9 cellular contexts compared by ENCODE assay signal in the genomic region with DNA sequence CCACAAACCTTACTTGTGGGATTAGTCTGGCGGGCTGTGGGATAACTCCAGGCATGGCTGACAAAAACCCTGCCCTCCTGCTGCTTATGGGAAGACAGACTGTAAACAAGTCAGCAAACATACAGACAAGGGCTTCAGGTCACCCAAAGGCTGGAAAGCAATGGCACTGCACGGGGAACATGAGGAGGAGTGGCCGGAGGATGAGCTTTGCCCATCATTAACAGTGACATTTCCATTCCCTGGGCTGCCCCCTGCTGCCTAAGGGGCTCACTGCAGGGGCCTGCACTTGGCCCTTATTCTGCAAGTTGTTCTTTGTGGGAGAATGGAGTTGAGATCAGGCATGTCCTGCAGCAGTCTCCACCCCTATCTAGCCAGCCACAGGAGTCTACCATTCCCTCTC.
DNase-seq lines count a peak whose midpoint lies in the region; ATAC-seq and TF ChIP-seq lines count a peak whose summit lies in the region.
"Had no signal": no experiment of that assay in that cellular context is flagged by ENCODE, and none has a peak within 500 bp of the region (broad histone marks: within the 10 kb centered on the region; RNA-seq: fewer than 3 reads in every experiment).

No MANE protein-coding gene starts in this region.

- ATAC-seq in HG03520 (IDR thresholded peaks at IDR 0.05; ENCODE audit: unreplicated experiment), result no peak
- ATAC-seq in HG03460 (IDR thresholded peaks at IDR 0.05; ENCODE audit: unreplicated experiment), result no peak
- ATAC-seq in HG02623 (IDR thresholded peaks at IDR 0.05; ENCODE audit: unreplicated experiment), result no peak

- H3K9me3 Mint-ChIP-seq in chondrocyte (ENCODE audit: low read depth) (peaks cover 21% of the 10 kb centered on the region), nephron (peaks cover 13% of the 10 kb centered on the region)

- peak; percentile 35 for TF ChIP-seq CTCF in chondrocyte (IDR thresholded peaks at IDR 0.05)
- peak; percentile 31 to 56 (median 36) for TF ChIP-seq CTCF in nephron (IDR thresholded peaks at IDR 0.05; ENCODE audit: unreplicated experiment in 3 of 3)

- DNase-seq in COLO668 (lab: John Stamatoyannopoulos, UW; ENCODE audit: unreplicated experiment), result peak; percentile 39
- DNase-seq in HS-27A (ENCODE audit: low read depth), result peak; percentile 2
- no peak for DNase-seq in chondrocyte (ENCODE audit: low spot score)
- DNase-seq in activated naive CD4-positive, alpha-beta T cell treated with anti-CD3 and anti-CD28 coated beads, Interleukin-2, amount 50 U/mL, for 16 hours, result no peak
- DNase-seq: activated CD8-positive, alpha-beta memory T cell treated with anti-CD3 and anti-CD28 coated beads, Interleukin-2, amount 50 U/mL, for 4 hours had no signal

- no peaks in the 10 kb centered on the region for H3K27me3 Mint-ChIP-seq in chondrocyte (ENCODE audit: low read depth)
- peaks cover 10% of the 10 kb centered on the region for H3K27me3 Mint-ChIP-seq in nephron (ENCODE audit: low read depth)

- H3K4me3 Mint-ChIP-seq in chondrocyte (ENCODE audit: unreplicated experiment) (no peak overlapping the region), nephron (no peak overlapping the region)

- H3K27ac Mint-ChIP-seq in chondrocyte (ENCODE audit: unreplicated experiment) (no peak overlapping the region), nephron (no peak overlapping the region)

- H3K4me1 Mint-ChIP-seq in chondrocyte (ENCODE audit: low read depth) (no peaks in the 10 kb centered on the region), nephron (peaks cover 16% of the 10 kb centered on the region)

- H3K36me3 Mint-ChIP-seq in chondrocyte (ENCODE audit: low read depth), result no peaks in the 10 kb centered on the region
- peaks cover 3% of the 10 kb centered on the region for H3K36me3 Mint-ChIP-seq in nephron (ENCODE audit: low read depth)

Comparison
In these comparisons a context has a peak if more than half of its experiments do, and no peak if none do; other contexts are left out.
1. DNase-seq: peak in COLO668 (single experiment) and HS-27A (single experiment); none in chondrocyte (single experiment) and activated naive CD4-positive, alpha-beta T cell treated with anti-CD3 and anti-CD28 coated beads, Interleukin-2, amount 50 U/mL, for 16 hours (single experiment).